Comparison of ENCODE assay signal across 8 cellular contexts in the genomic region with DNA sequence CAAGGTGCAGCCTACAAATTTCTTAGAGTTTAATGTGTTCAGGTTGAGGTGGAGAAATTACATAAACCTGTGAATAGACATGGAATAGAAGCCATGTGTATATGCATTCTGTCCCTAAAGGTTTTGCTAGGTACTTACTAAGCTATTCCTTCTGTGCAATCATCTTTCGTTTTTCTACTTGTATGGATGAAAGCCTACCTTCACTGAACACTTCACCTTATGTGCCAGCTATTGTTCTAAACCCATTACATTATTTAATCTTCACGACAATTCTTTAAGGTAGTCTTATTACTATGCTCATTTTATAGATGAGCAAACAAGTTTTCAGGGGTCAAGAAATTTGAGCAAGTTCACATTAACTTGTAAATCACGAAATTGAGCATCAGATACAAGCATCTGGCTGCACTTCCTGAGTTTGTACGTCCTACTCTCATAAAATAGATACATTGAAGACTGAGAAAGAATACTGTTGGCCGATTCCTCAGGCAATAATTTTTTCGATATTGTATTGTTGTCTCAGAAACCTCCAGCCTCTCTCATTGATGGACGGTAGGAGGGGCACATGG. TPM values are rescaled to one million over a fixed set of nuclear protein-coding genes. Genes with fewer than 3 reads are reported as not detected.
DNase-seq lines count a peak whose midpoint lies in the region; ATAC-seq, FAIRE-seq and TF ChIP-seq lines count a peak whose summit lies in the region.

No MANE protein-coding gene starts in this region.

- WGBS in neuronal stem cell (ENCODE audit: extremely low coverage in 2 of 2, insufficient read length in 2 of 2, insufficient replicate concordance in 1 of 2), 2 donors: no CpG with 5 or more reads among the region's 7 CpGs

- H2BK12ac ChIP-seq in neuronal stem cell (ENCODE audit: low read length): no peak overlapping the region

- H3K27ac ChIP-seq in DND-41 (ENCODE audit: low read length): peak overlapping the region; percentile 65
- peak overlapping the region; percentile 41 to 96 (median 87) for H3K27ac ChIP-seq in dorsolateral prefrontal cortex
- peak overlapping the region; percentile 73 for H3K27ac ChIP-seq in neuronal stem cell (replicated peaks; ENCODE audit: low read length)

- TF ChIP-seq CTCF in DND-41 (IDR thresholded peaks at IDR 0.05; ENCODE audit: borderline replicate concordance, extremely low read depth, low read length, poor library complexity, severe bottlenecking) (no peak), NB4 (IDR thresholded peaks at IDR 0.05; ENCODE audit: low read depth, low read length) (no peak), dorsolateral prefrontal cortex (IDR thresholded peaks at IDR 0.05 in 54 of 56, conservative IDR thresholded peaks at IDR 0.05 in 2 of 56; ENCODE audit: low read depth in 1 of 56, partially characterized antibody in 56 of 56) (no peak), GM13977 (IDR thresholded peaks at IDR 0.05; ENCODE audit: extremely low read depth, insufficient read depth, missing control alignments) (no peak)

- H2AK5ac ChIP-seq in neuronal stem cell (ENCODE audit: low read depth, low read length): no peak overlapping the region

- ATAC-seq in DND-41 (ENCODE audit: insufficient read depth, low read depth) (no peak), GM21786 (IDR thresholded peaks at IDR 0.05; ENCODE audit: unreplicated experiment) (no peak)

- H2BK5ac ChIP-seq in neuronal stem cell (ENCODE audit: low read length): no peak overlapping the region

- peak overlapping the region; percentile 84 for H3K18ac ChIP-seq in neuronal stem cell (ENCODE audit: low read length)

- no peak overlapping the region for H3K14ac ChIP-seq in neuronal stem cell (ENCODE audit: low read length)

- H2AFZ ChIP-seq in DND-41 (ENCODE audit: low read depth, low read length): peak overlapping the region; percentile 85
- H2AFZ ChIP-seq in neuronal stem cell (ENCODE audit: low read length): peak overlapping the region; percentile 83

- no peak overlapping the region for H4K8ac ChIP-seq in neuronal stem cell (ENCODE audit: low read depth, low read length)

- no peak for FAIRE-seq in RCC 7860 (lab: Jason Lieb, UNC)

- H3K9ac ChIP-seq in DND-41 (ENCODE audit: low read depth, low read length) (peak overlapping the region; percentile 88), neuronal stem cell (ENCODE audit: low read depth, low read length, poor library complexity) (peak overlapping the region; percentile 74)

- H3K9me3 ChIP-seq in DND-41 (ENCODE audit: insufficient read depth, low read length, severe bottlenecking) (no peaks in the 10 kb centered on the region), neuronal stem cell (replicated peaks in 1 of 2; ENCODE audit: control insufficient read depth in 2 of 2, insufficient read depth in 1 of 2, low read depth in 1 of 2, low read length in 2 of 2) (no peaks in the 10 kb centered on the region)

- no peaks in the 10 kb centered on the region for H4K20me1 ChIP-seq in DND-41 (ENCODE audit: insufficient read depth, low read length)

- peak overlapping the region; percentile 65 for H3K4me2 ChIP-seq in DND-41 (ENCODE audit: insufficient read depth, low read length)
- peak overlapping the region; percentile 64 for H3K4me2 ChIP-seq in neuronal stem cell (ENCODE audit: insufficient read depth, low read length, poor library complexity, severe bottlenecking)

- H3K4me1 ChIP-seq in DND-41 (ENCODE audit: insufficient read depth, low read length) (peaks cover 34% of the 10 kb centered on the region), neuronal stem cell (ENCODE audit: control insufficient read depth in 2 of 2, insufficient read depth in 1 of 2, low read depth in 1 of 2, low read length in 2 of 2) (peaks cover 2 to 24% of the 10 kb centered on the region in 2 donors)

- no peak for DNase-seq in DND-41
- DNase-seq in NB4 (ENCODE audit: low read depth): no peak
- DNase-seq in dorsolateral prefrontal cortex: no peak
- peak; percentile 21 for DNase-seq in neuronal stem cell (ENCODE audit: low spot score)
- DNase-seq in effector CD8-positive, alpha-beta T cell (lab: John Stamatoyannopoulos, UW): no peak
- DNase-seq in GM13977 (ENCODE audit: low spot score): no peak
- no peak for DNase-seq in RCC 7860 (ENCODE audit: low spot score)

- in situ Hi-C loops in GM13977 (cut with MboI; ENCODE audit: low pct_unique_long_range_greater_than_20kb, low sequenced_read_pairs, unreplicated experiment): no loop called here

- H3K4me3 ChIP-seq in DND-41 (ENCODE audit: low read depth in 1 of 2, low read length in 2 of 2): peak overlapping the region; percentile 18 to 72; a peak in 3 of 4 replicates
- H3K4me3 ChIP-seq in NB4 (ENCODE audit: low read depth, low read length): peak overlapping the region; percentile 68
- peak overlapping the region; percentile 42 to 100 (median 83) for H3K4me3 ChIP-seq in dorsolateral prefrontal cortex
- peak overlapping the region; percentile 49 to 92 for H3K4me3 ChIP-seq in neuronal stem cell (ENCODE audit: low read length in 2 of 2)

- no peak for TF ChIP-seq POLR2A in NB4 (IDR thresholded peaks at IDR 0.05; ENCODE audit: extremely low read depth, insufficient read length)

- no peaks in the 10 kb centered on the region for H3K27me3 ChIP-seq in DND-41 (ENCODE audit: insufficient read depth, low read length, poor library complexity)
- no peaks in the 10 kb centered on the region for H3K27me3 ChIP-seq in dorsolateral prefrontal cortex
- peaks cover 0 to 5% (median 0%) of the 10 kb centered on the region in 3 experiments for H3K27me3 ChIP-seq in neuronal stem cell (ENCODE audit: control insufficient read depth in 3 of 3, insufficient read depth in 3 of 3, low read depth in 1 of 3, low read length in 3 of 3)

- H3K23ac ChIP-seq in neuronal stem cell (ENCODE audit: low read depth, low read length, poor library complexity): peak overlapping the region; percentile 96

- H3K79me2 ChIP-seq in DND-41 (ENCODE audit: insufficient read depth, low read length): peaks cover 24% of the 10 kb centered on the region

- H3K36me3 ChIP-seq in DND-41 (ENCODE audit: insufficient read depth, low read length) (peaks cover 26% of the 10 kb centered on the region), neuronal stem cell (replicated peaks in 1 of 2; ENCODE audit: control insufficient read depth in 2 of 2, insufficient read depth in 2 of 2, low read length in 2 of 2) (peaks cover 4 to 35% of the 10 kb centered on the region in 2 donors)

- H3K4ac ChIP-seq in neuronal stem cell (ENCODE audit: low read length): no peak overlapping the region

- H2BK120ac ChIP-seq in neuronal stem cell (ENCODE audit: low read depth, low read length): no peak overlapping the region

- H4K91ac ChIP-seq in neuronal stem cell (ENCODE audit: low read depth, low read length, poor library complexity): no peak overlapping the region

- no peak overlapping the region for H2BK15ac ChIP-seq in neuronal stem cell (ENCODE audit: low read length)

- H3K79me1 ChIP-seq in neuronal stem cell (ENCODE audit: low read depth, low read length): no peaks in the 10 kb centered on the region

- intact Hi-C loops in dorsolateral prefrontal cortex (cut with DNase I): loop anchor here (1.0 to 10.0 kb wide), 4 partner anchors 26 to 704 kb away; a partner anchor contains a TSS

RNA-seq across cellular contexts. Expression of a gene that starts 0.6 kb away (rescaled TPM):
- total RNA-seq in dorsolateral prefrontal cortex: 10 to 100 TPM; 30.8 to 80.2 (median 58.9) TPM
- 246 TPM for polyA plus RNA-seq in neuronal stem cell (2013, experiment 1 of 2)
- polyA plus RNA-seq in neuronal stem cell (2013, experiment 2 of 2): 252 TPM

RNA-seq across cellular contexts. Expression of a gene that starts 25.8 kb away (rescaled TPM):
- total RNA-seq in dorsolateral prefrontal cortex: 100 to 1,000 TPM in 2 of 120 experiments, 10 to 100 TPM in 118; 50.1 to 102 (median 70.1) TPM
- polyA plus RNA-seq in neuronal stem cell (2013, experiment 1 of 2): 7.7 TPM
- polyA plus RNA-seq in neuronal stem cell (2013, experiment 2 of 2): 7.7 TPM
